Comparison of ENCODE assay signal across 1 cellular context in genomic region chr17:59785091-59785799, GRCh38.
A peak's percentile ranks its signal among the peaks of the same experiment; 100 is the strongest.
TF ChIP-seq lines count a peak whose summit lies in the region.

No MANE protein-coding gene starts in this region.

TF ChIP-seq in K562, 482 proteins besides CTCF, POLR2A, EP300 and RAD21 (continued from another document and continues in another):
- TF ChIP-seq AFF1 (IDR thresholded peaks at IDR 0.05; ENCODE audit: low read depth in 1 of 2, partially characterized antibody in 2 of 2) (peak; percentile 47 to 61), FOXK2 (conservative IDR thresholded peaks at IDR 0.05 in 1 of 2, IDR thresholded peaks at IDR 0.05 in 1 of 2; ENCODE audit: low read depth in 2 of 2) (no peak), THRA (IDR thresholded peaks at IDR 0.05) (peak; percentile 78), ESRRA (IDR thresholded peaks at IDR 0.05; ENCODE audit: borderline replicate concordance, low read depth) (no peak), ATF7 (IDR thresholded peaks at IDR 0.05) (peak; percentile 38; the same call in 1 of the 2 replicates), MGA (IDR thresholded peaks at IDR 0.05) (peak; percentile 59), MEF2D (tag; conservative IDR thresholded peaks at IDR 0.05; ENCODE audit: low read depth) (0 out of 2 replicates have a peak, but pooled peaks have one; percentile 35), ZNF696 (CRISPR knock-in tag; conservative IDR thresholded peaks at IDR 0.05) (no peak), SREBF1 (IDR thresholded peaks at IDR 0.05; ENCODE audit: borderline replicate concordance, low read depth, low read length) (no peak), NEUROD1 (IDR thresholded peaks at IDR 0.05; ENCODE audit: borderline replicate concordance, low read depth, low read length, partially characterized antibody) (no peak), CBX2 (IDR thresholded peaks at IDR 0.05; ENCODE audit: insufficient read depth, low read length, poor library complexity, severe bottlenecking) (no peak), DDX20 (tag; IDR thresholded peaks at IDR 0.05; ENCODE audit: low read depth) (no peak), KDM5B (IDR thresholded peaks at IDR 0.05; ENCODE audit: insufficient replicate concordance, low read depth, low read length) (no peak), ZNF589 (CRISPR knock-in tag; IDR thresholded peaks at IDR 0.05; ENCODE audit: low read depth) (peak; percentile 64; the same call in 1 of the 2 replicates), EGR1 (conservative IDR thresholded peaks at IDR 0.05) (no peak), NFATC3 (IDR thresholded peaks at IDR 0.05) (no peak), EP400 (IDR thresholded peaks at IDR 0.05) (no peak), POLR3A (IDR thresholded peaks at IDR 0.05; ENCODE audit: borderline replicate concordance, extremely low read depth, insufficient read depth, insufficient read length) (no peak), STAT6 (CRISPR knock-in tag; IDR thresholded peaks at IDR 0.05) (no peak), ZNF395 (CRISPR knock-in tag; IDR thresholded peaks at IDR 0.05) (peak; percentile 63; the same call in 1 of the 2 replicates), ZKSCAN8 (CRISPR knock-in tag; IDR thresholded peaks at IDR 0.05) (no peak), LCOR (CRISPR knock-in tag; IDR thresholded peaks at IDR 0.05) (no peak), HDAC2 (IDR thresholded peaks at IDR 0.05) (peak; percentile 45; the same call in 1 of the 2 replicates), CGGBP1 (CRISPR knock-in tag; IDR thresholded peaks at IDR 0.05) (no peak), MCM5 (IDR thresholded peaks at IDR 0.05; ENCODE audit: low read depth) (no peak), C11orf30 (IDR thresholded peaks at IDR 0.05; ENCODE audit: low read depth) (peak; percentile 76), RUNX1 (IDR thresholded peaks at IDR 0.05; ENCODE audit: low read depth) (no peak), ZC3H4 (CRISPR knock-in tag; IDR thresholded peaks at IDR 0.05; ENCODE audit: borderline replicate concordance) (no peak), JUN (IDR thresholded peaks at IDR 0.05; ENCODE audit: borderline replicate concordance, low read depth, low read length) (peak; percentile 53; the same call in 1 of the 2 replicates), JUN (CRISPR knock-in tag; IDR thresholded peaks at IDR 0.05; ENCODE audit: borderline replicate concordance) (no peak), NFRKB (IDR thresholded peaks at IDR 0.05; ENCODE audit: low read depth) (no peak), MTA2 (IDR thresholded peaks at IDR 0.05; ENCODE audit: low read depth) (no peak), ZNF668 (CRISPR knock-in tag; IDR thresholded peaks at IDR 0.05) (no peak), U2AF2 (optimal IDR thresholded peaks at IDR 0.05; ENCODE audit: low read depth, low read length) (no peak), MECOM (CRISPR knock-in tag; IDR thresholded peaks at IDR 0.05) (0 out of 2 replicates have a peak, but pooled peaks have one; percentile 26), GATAD2A (IDR thresholded peaks at IDR 0.05) (0 out of 2 replicates have a peak, but pooled peaks have one; percentile 15), STAT5B (CRISPR knock-in tag; IDR thresholded peaks at IDR 0.05) (no peak), ZNF384 (IDR thresholded peaks at IDR 0.05; ENCODE audit: low read depth, low read length) (peak; percentile 64), NCOA1 (IDR thresholded peaks at IDR 0.05; ENCODE audit: low read depth) (peak; percentile 31; the same call in 1 of the 2 replicates), ZNF165 (CRISPR knock-in tag; IDR thresholded peaks at IDR 0.05; ENCODE audit: borderline replicate concordance) (no peak)
